In the genomic region with DNA sequence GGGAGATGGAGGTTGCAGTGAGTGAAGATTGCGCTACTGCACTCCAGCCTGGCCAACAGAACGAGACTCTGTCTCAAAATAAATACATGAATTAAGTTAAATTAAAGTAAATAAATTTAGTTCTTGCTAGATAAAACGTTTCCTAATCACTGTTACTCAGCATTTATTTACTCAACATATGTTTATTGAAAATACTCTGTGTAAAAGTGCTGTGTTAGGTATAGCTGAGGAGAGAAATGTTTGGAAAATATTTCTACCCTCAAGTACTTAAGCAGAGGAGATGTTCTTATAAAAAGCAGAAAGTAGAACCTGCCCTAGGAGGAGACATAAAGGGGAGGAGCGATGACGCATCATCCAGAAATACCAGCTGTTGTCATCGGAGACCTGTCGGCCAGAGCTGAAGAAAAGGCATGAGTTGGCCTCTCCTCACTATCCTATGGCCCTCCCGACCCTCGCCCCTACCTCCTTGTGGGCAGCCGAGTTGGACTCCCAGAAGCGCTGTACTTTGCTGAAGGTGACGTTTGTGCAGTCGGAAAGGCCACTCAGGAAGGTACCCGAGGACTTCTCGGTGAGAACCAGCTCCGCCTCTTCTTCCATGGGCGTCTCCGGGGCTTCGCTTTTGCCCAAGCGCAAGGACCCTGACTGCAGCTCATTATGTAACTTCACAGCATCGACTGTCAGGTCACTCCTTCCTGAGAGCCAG, we compare ENCODE assay signal across 8 cellular contexts. TPM values are rescaled to one million over a fixed set of nuclear protein-coding genes. Genes with fewer than 3 reads are reported as not detected.
DNase-seq lines count a peak whose midpoint lies in the region; ATAC-seq and TF ChIP-seq lines count a peak whose summit lies in the region.

No MANE protein-coding gene starts in this region.

- peak overlapping the region; percentile 91 to 99 (median 98) for H3K27ac Mint-ChIP-seq in CD8-positive, alpha-beta memory T cell
- H3K27ac Mint-ChIP-seq in HFFc6, result peak overlapping the region; percentile 96

- H3K4me3 ChIP-seq in CD8-positive, alpha-beta memory T cell (ENCODE audit: low read length), result peak overlapping the region; percentile 94
- H3K4me3 ChIP-seq in Peyer's patch (peak overlapping the region; percentile 72 to 92 (median 78)), ascending aorta (peak overlapping the region; percentile 74 to 85), iPS-18c (ENCODE audit: insufficient read depth, low read depth, low read length) (peak overlapping the region; percentile 74), skeletal muscle satellite cell (ENCODE audit: low read length) (peak overlapping the region; percentile 94)

- no peaks in the 10 kb centered on the region for H3K36me3 ChIP-seq in CD8-positive, alpha-beta memory T cell (ENCODE audit: insufficient read depth, low read length)
- peaks cover 0 to 16% (median 0%) of the 10 kb centered on the region in 3 donors for H3K36me3 ChIP-seq in Peyer's patch
- H3K36me3 ChIP-seq in ascending aorta, result peaks cover 10 to 14% of the 10 kb centered on the region in 2 donors
- H3K36me3 ChIP-seq in skeletal muscle satellite cell (ENCODE audit: insufficient read depth, low read length), result peaks cover 16% of the 10 kb centered on the region

- H3K4me2 ChIP-seq in skeletal muscle satellite cell (ENCODE audit: low read length), result peak overlapping the region; percentile 95

- peaks cover 15 to 17% (median 17%) of the 10 kb centered on the region in 3 donors for H3K4me1 Mint-ChIP-seq in CD8-positive, alpha-beta memory T cell
- no peaks in the 10 kb centered on the region for H3K4me1 Mint-ChIP-seq in HFFc6 (ENCODE audit: low read depth)

- H3K9ac ChIP-seq in skeletal muscle satellite cell (ENCODE audit: low read depth, low read length), result peak overlapping the region; percentile 93

- no peak for ATAC-seq in HG03196 (IDR thresholded peaks at IDR 0.05; ENCODE audit: unreplicated experiment)

- POLR2A ChIA-PET in CD8-positive, alpha-beta memory T cell (lab: Charles Lee), result no interaction called here

- H3K4me1 ChIP-seq in CD8-positive, alpha-beta memory T cell (ENCODE audit: insufficient read depth, low read length), result peaks cover 15% of the 10 kb centered on the region
- H3K4me1 ChIP-seq in Peyer's patch (peaks cover 0 to 11% (median 7%) of the 10 kb centered on the region in 4 donors), ascending aorta (peaks cover 7 to 9% of the 10 kb centered on the region in 2 donors), skeletal muscle satellite cell (ENCODE audit: control insufficient read depth, insufficient read depth, low read length) (peaks cover 3% of the 10 kb centered on the region)

- TF ChIP-seq CTCF in HFFc6 (IDR thresholded peaks at IDR 0.05) (no peak), Peyer's patch (IDR thresholded peaks at IDR 0.05) (no peak), ascending aorta (IDR thresholded peaks at IDR 0.05) (no peak)

- H3K36me3 Mint-ChIP-seq in CD8-positive, alpha-beta memory T cell, result peaks cover 0 to 20% (median 6%) of the 10 kb centered on the region in 3 donors
- peaks cover 7% of the 10 kb centered on the region; the same call in 1 of the 2 replicates for H3K36me3 Mint-ChIP-seq in HFFc6 (ENCODE audit: low read depth)

- H3K9me3 ChIP-seq in CD8-positive, alpha-beta memory T cell (ENCODE audit: low read length), result no peaks in the 10 kb centered on the region
- H3K9me3 ChIP-seq in Peyer's patch, result no peaks in the 10 kb centered on the region
- no peaks in the 10 kb centered on the region for H3K9me3 ChIP-seq in ascending aorta
- H3K9me3 ChIP-seq in iPS-18c (ENCODE audit: control insufficient read depth, insufficient read depth, low read length), result no peaks in the 10 kb centered on the region
- no peaks in the 10 kb centered on the region for H3K9me3 ChIP-seq in skeletal muscle satellite cell (replicated peaks; ENCODE audit: low read length)

- no peak for TF ChIP-seq POLR2A in Peyer's patch (IDR thresholded peaks at IDR 0.05)

- CTCF ChIA-PET in CD8-positive, alpha-beta memory T cell (lab: Charles Lee), result interaction anchor here (0.9 to 2.1 kb wide), 6 partner anchors 10 to 138 kb away, joined by 4 to 6 read pairs (median 4); partner anchors contain the start of genes ARHGAP19 and FRAT2

- intact Hi-C loops in ascending aorta (cut with DNase I), result loop anchor here (2.0 kb wide), 5 partner anchors 27 to 107 kb away; partner anchors contain the start of genes ARHGAP19, EXOSC1, FRAT2 and MMS19

- H3K27me3 Mint-ChIP-seq in CD8-positive, alpha-beta memory T cell, result no peaks in the 10 kb centered on the region
- peaks cover 1% of the 10 kb centered on the region for H3K27me3 Mint-ChIP-seq in HFFc6 (ENCODE audit: insufficient read depth)

- H3K4me3 Mint-ChIP-seq in CD8-positive, alpha-beta memory T cell, result peak overlapping the region; percentile 88 to 97 (median 95)
- peak overlapping the region; percentile 94 for H3K4me3 Mint-ChIP-seq in HFFc6

- peak overlapping the region; percentile 95 for H3K27ac ChIP-seq in CD8-positive, alpha-beta memory T cell (ENCODE audit: low read depth, low read length)
- peak overlapping the region; percentile 62 to 83 (median 72) for H3K27ac ChIP-seq in Peyer's patch
- H3K27ac ChIP-seq in ascending aorta, result peak overlapping the region in 1 of 2 donors; percentile 79

- no peaks in the 10 kb centered on the region for H3K27me3 ChIP-seq in CD8-positive, alpha-beta memory T cell (ENCODE audit: insufficient read depth, low read length, poor library complexity, severe bottlenecking)
- H3K27me3 ChIP-seq in Peyer's patch, result no peaks in the 10 kb centered on the region
- no peaks in the 10 kb centered on the region for H3K27me3 ChIP-seq in ascending aorta
- no peaks in the 10 kb centered on the region for H3K27me3 ChIP-seq in skeletal muscle satellite cell (ENCODE audit: control insufficient read depth, insufficient read depth, low read length)

- no peaks in the 10 kb centered on the region for H3K9me3 Mint-ChIP-seq in CD8-positive, alpha-beta memory T cell
- no peaks in the 10 kb centered on the region for H3K9me3 Mint-ChIP-seq in HFFc6

- peak in 3 of 5 donors; percentile 14 to 69 (median 37) for DNase-seq in CD8-positive, alpha-beta memory T cell
- DNase-seq in HFFc6 (peak; percentile 68), Peyer's patch (peak in 2 of 3 donors; percentile 64 to 79), ascending aorta (ENCODE audit: low spot score in 2 of 2) (no peak), inferior parietal cortex (ENCODE audit: extremely low spot score) (no peak)

RNA-seq across cellular contexts. Expression of gene RRP12, which starts 1.1 kb away (rescaled TPM):
- 100 to 1,000 TPM; 102 to 111 TPM for total RNA-seq in CD8-positive, alpha-beta memory T cell
- 11.6 TPM for polyA plus RNA-seq in CD8-positive, alpha-beta memory T cell
- 10 to 100 TPM; 37.3 to 46.6 (median 42.2) TPM for total RNA-seq in HFFc6 (2021; fragmentation: NEBNext Ultra II Directional; extraction: Animal tissue kit (Norgen Biotek cat#: 25700))
- total RNA-seq in Peyer's patch (10 to 100 TPM in 3 of 4 donors, 1 to 10 TPM in 1; 9.1 to 42.9 (median 22.5) TPM), ascending aorta (5.9 TPM)
- total RNA-seq in skeletal muscle satellite cell (2012; rRNA removed), result 28.4 and 35.2 TPM in 2 replicates

RNA-seq across cellular contexts. Expression of gene PGAM1, which starts 26.0 kb away (rescaled TPM):
- total RNA-seq in CD8-positive, alpha-beta memory T cell, result 1,000 to 10,000 TPM; 1,086 to 1,097 TPM
- 309 TPM for polyA plus RNA-seq in CD8-positive, alpha-beta memory T cell
- total RNA-seq in HFFc6 (2021; fragmentation: NEBNext Ultra II Directional; extraction: Animal tissue kit (Norgen Biotek cat#: 25700)), result 100 to 1,000 TPM; 505 to 594 (median 542) TPM
- total RNA-seq in Peyer's patch, result 100 to 1,000 TPM; 118 to 244 (median 166) TPM
- total RNA-seq in ascending aorta, result 171 TPM
- 694 and 782 TPM in 2 replicates for total RNA-seq in skeletal muscle satellite cell (2012; rRNA removed)

RNA-seq across cellular contexts. Expression of gene EXOSC1, which starts 45.8 kb away (rescaled TPM):
- 10 to 100 TPM; 61.0 to 64.8 TPM for total RNA-seq in CD8-positive, alpha-beta memory T cell
- 83.0 TPM for polyA plus RNA-seq in CD8-positive, alpha-beta memory T cell
- 10 to 100 TPM; 36.2 to 42.8 (median 39.9) TPM for total RNA-seq in HFFc6 (2021; fragmentation: NEBNext Ultra II Directional; extraction: Animal tissue kit (Norgen Biotek cat#: 25700))
- total RNA-seq in Peyer's patch (10 to 100 TPM; 17.9 to 27.7 (median 23.0) TPM), ascending aorta (11.3 TPM)
- total RNA-seq in skeletal muscle satellite cell (2012; rRNA removed), result 30.6 and 40.3 TPM in 2 replicates

RNA-seq across cellular contexts. Expression of gene ZDHHC16, which starts 46.0 kb away (rescaled TPM):
- 10 to 100 TPM; 56.2 to 57.6 TPM for total RNA-seq in CD8-positive, alpha-beta memory T cell
- 26.4 TPM for polyA plus RNA-seq in CD8-positive, alpha-beta memory T cell
- 10 to 100 TPM; 60.7 to 64.9 (median 63.1) TPM for total RNA-seq in HFFc6 (2021; fragmentation: NEBNext Ultra II Directional; extraction: Animal tissue kit (Norgen Biotek cat#: 25700))
- total RNA-seq in Peyer's patch (10 to 100 TPM; 25.6 to 38.3 (median 28.4) TPM), ascending aorta (30.4 TPM)
- 44.6 and 55.9 TPM in 2 replicates for total RNA-seq in skeletal muscle satellite cell (2012; rRNA removed)

Comparison
In these comparisons a context has a peak if more than half of its experiments do, and no peak if none do; other contexts are left out.
1. DNase-seq: peak in CD8-positive, alpha-beta memory T cell (3 of 5), HFFc6 (single experiment) and Peyer's patch (2 of 3); none in ascending aorta (0 of 2) and inferior parietal cortex (single experiment).
2. Peak in every context shown above with its lines, with median percentiles within 50 percentile points of each other: H3K4me3 ChIP-seq.